ENCODE assay signal across 8 cellular contexts in genomic region chr9:83473488-83473971, GRCh38.
A peak's percentile ranks its signal among the peaks of the same experiment; 100 is the strongest.
DNase-seq lines count a peak whose midpoint lies in the region; ATAC-seq, FAIRE-seq and TF ChIP-seq lines count a peak whose summit lies in the region.

No MANE protein-coding gene starts in this region.

- H3K27me3 Mint-ChIP-seq in CD4-positive, CD25-positive, alpha-beta regulatory T cell, result peaks cover 6% of the 10 kb centered on the region
- H3K27me3 Mint-ChIP-seq in type B pancreatic cell, result peaks cover 8% of the 10 kb centered on the region

- no peaks in the 10 kb centered on the region for H4K20me1 ChIP-seq in GM12878 (ENCODE audit: control insufficient read depth, insufficient read depth)

- no peaks in the 10 kb centered on the region for H3K79me2 ChIP-seq in GM12878 (ENCODE audit: control insufficient read depth, insufficient read depth, low read length)

- no peak for TF ChIP-seq CTCF in GM12878 (IDR thresholded peaks at IDR 0.05 in 2 of 3, conservative IDR thresholded peaks at IDR 0.05 in 1 of 3; ENCODE audit: control insufficient read depth in 2 of 3, extremely low read depth in 1 of 3, insufficient read depth in 1 of 3, low read depth in 3 of 3, low read length in 3 of 3)
- no peak for TF ChIP-seq CTCF in type B pancreatic cell (conservative IDR thresholded peaks at IDR 0.05)

- RAD21 ChIA-PET in GM12878 (lab: Charles Lee; ENCODE audit: unreplicated experiment), result no interaction called here

- no peak overlapping the region for H3K27ac ChIP-seq in CD4-positive, CD25-positive, alpha-beta regulatory T cell (ENCODE audit: insufficient read depth, low read length, poor library complexity, severe bottlenecking)
- H3K27ac ChIP-seq in GM12878 (ENCODE audit: control insufficient read depth, insufficient read depth), result peak overlapping the region; percentile 71

- intact Hi-C loops in GM12878 (cut with micrococcal nuclease; ENCODE audit: unreplicated experiment) (no loop called here), posterior cingulate gyrus (cut with DNase I) (no loop called here)

- SMC1A ChIA-PET in GM12878 (lab: Charles Lee; ENCODE audit: uncharacterized antibody, unreplicated experiment), result interaction anchor here (1.5 kb wide), 1 partner anchor 10 kb away, joined by 3 read pairs; no protein-coding TSS in a partner anchor

- H3K4me1 ChIP-seq in CD4-positive, CD25-positive, alpha-beta regulatory T cell (ENCODE audit: control insufficient read depth, insufficient read depth, low read length, poor library complexity, severe bottlenecking), result no peaks in the 10 kb centered on the region
- H3K4me1 ChIP-seq in GM12878 (ENCODE audit: control insufficient read depth, insufficient read depth, low read length), result peaks cover 12% of the 10 kb centered on the region; the same call in 1 of the 2 replicates

- H2AFZ ChIP-seq in GM12878 (ENCODE audit: control insufficient read depth, low read depth, low read length), result peak overlapping the region; percentile 95

- CTCF ChIA-PET in GM12878 (lab: Yijun Ruan, JAX), result no interaction called here

- no peaks in the 10 kb centered on the region for H3K9me3 ChIP-seq in CD4-positive, CD25-positive, alpha-beta regulatory T cell (ENCODE audit: control insufficient read depth in 2 of 2, low read length in 2 of 2)
- H3K9me3 ChIP-seq in GM12878 (replicated peaks; ENCODE audit: control insufficient read depth, insufficient read depth, low read length), result no peaks in the 10 kb centered on the region

- no peaks in the 10 kb centered on the region for H3K36me3 ChIP-seq in CD4-positive, CD25-positive, alpha-beta regulatory T cell (ENCODE audit: control insufficient read depth, insufficient read depth, low read length)
- H3K36me3 ChIP-seq in GM12878 (ENCODE audit: control insufficient read depth in 2 of 2, insufficient read depth in 2 of 2, low read length in 1 of 2), result no peaks in the 10 kb centered on the region

- 3% methylated on average over 5 of the region's 5 CpGs for WGBS in GM12878 (ENCODE audit: insufficient coverage, insufficient replicate concordance, low lambda C conversion rate, missing lambda C conversion rate)

- H3K4me1 Mint-ChIP-seq in CD4-positive, CD25-positive, alpha-beta regulatory T cell, result peaks cover 0 to 16% (median 11%) of the 10 kb centered on the region in 4 donors
- H3K4me1 Mint-ChIP-seq in type B pancreatic cell (ENCODE audit: unreplicated experiment), result no peaks in the 10 kb centered on the region

- peak; percentile 94 for FAIRE-seq in GM12878 (lab: Jason Lieb, UNC)

- TF ChIP-seq POLR2A in GM12878 (IDR thresholded peaks at IDR 0.05; ENCODE audit: low read depth, low read length), result no peak

- H3K27ac Mint-ChIP-seq in CD4-positive, CD25-positive, alpha-beta regulatory T cell, result peak overlapping the region; percentile 1 to 63 (median 8)
- peak overlapping the region; percentile 86 for H3K27ac Mint-ChIP-seq in type B pancreatic cell

- H3K9me3 Mint-ChIP-seq in CD4-positive, CD25-positive, alpha-beta regulatory T cell, result peaks cover 0 to 6% (median 2%) of the 10 kb centered on the region in 7 donors
- no peaks in the 10 kb centered on the region for H3K9me3 Mint-ChIP-seq in type B pancreatic cell

- POLR2A ChIA-PET in GM12878 (lab: Charles Lee), result no interaction called here

- peaks cover 5% of the 10 kb centered on the region for H3K36me3 Mint-ChIP-seq in CD4-positive, CD25-positive, alpha-beta regulatory T cell
- no peaks in the 10 kb centered on the region for H3K36me3 Mint-ChIP-seq in type B pancreatic cell

- ATAC-seq in CD4-positive, CD25-positive, alpha-beta regulatory T cell (ENCODE audit: low read depth in 2 of 2), result peak; percentile 24 to 37
- ATAC-seq in GM19351 (IDR thresholded peaks at IDR 0.05; ENCODE audit: unreplicated experiment) (peak; percentile 99), HG03196 (IDR thresholded peaks at IDR 0.05; ENCODE audit: unreplicated experiment) (peak; percentile 94), GM12878 (peak; percentile 95)

- TF ChIP-seq EP300 in GM12878 (IDR thresholded peaks at IDR 0.05; ENCODE audit: borderline replicate concordance in 1 of 2, control insufficient read depth in 1 of 2, low read depth in 2 of 2, low read length in 2 of 2), result no peak

- peak overlapping the region; percentile 51 for H3K4me3 ChIP-seq in CD4-positive, CD25-positive, alpha-beta regulatory T cell (ENCODE audit: low read depth, low read length)
- H3K4me3 ChIP-seq in GM12878, result peak overlapping the region; percentile 57; the same call in 1 of the 2 replicates

- peak in 1 of 3 donors; percentile 36 for DNase-seq in CD4-positive, CD25-positive, alpha-beta regulatory T cell
- DNase-seq in GM12878 (ENCODE audit: low read depth, low spot score), result peak; percentile 28
- DNase-seq in type B pancreatic cell (ENCODE audit: extremely low spot score, unreplicated experiment), result no peak
- no peak for DNase-seq in Ammon's horn (ENCODE audit: low spot score)
- DNase-seq in NCI-H82 treated with DMSO at 0.1 percent for 48 hours (lab: John Stamatoyannopoulos, UW; ENCODE audit: unreplicated experiment), result no peak
- no peak for DNase-seq in posterior cingulate gyrus

- H3K4me2 ChIP-seq in GM12878 (ENCODE audit: control insufficient read depth, insufficient read depth), result peak overlapping the region; percentile 99

- TF ChIP-seq RAD21 in GM12878 (IDR thresholded peaks at IDR 0.05; ENCODE audit: insufficient read depth, low read depth, low read length), result no peak

- H3K9ac ChIP-seq in GM12878 (ENCODE audit: control insufficient read depth, insufficient read depth, low read length), result peak overlapping the region; percentile 46; the same call in 1 of the 2 replicates

- no TSS peak for BruUV-seq in GM12878 (replicated peaks; lab: Mats Ljungman, UMichigan)

- no peaks in the 10 kb centered on the region for H3K27me3 ChIP-seq in CD4-positive, CD25-positive, alpha-beta regulatory T cell (ENCODE audit: control insufficient read depth, insufficient read depth, low read length)
- no peaks in the 10 kb centered on the region for H3K27me3 ChIP-seq in GM12878 (replicated peaks in 1 of 2; ENCODE audit: control insufficient read depth in 2 of 2, insufficient read depth in 2 of 2, low read length in 1 of 2)

- peak overlapping the region in 3 of 4 donors; percentile 5 to 35 (median 19) for H3K4me3 Mint-ChIP-seq in CD4-positive, CD25-positive, alpha-beta regulatory T cell
- no peak overlapping the region for H3K4me3 Mint-ChIP-seq in type B pancreatic cell

- in situ Hi-C loops in GM12878 (cut with MboI), result no loop called here

TF ChIP-seq in GM12878, 131 proteins besides CTCF, POLR2A, EP300 and RAD21 (continues in another document):
- TF ChIP-seq ATF2 (IDR thresholded peaks at IDR 0.05; ENCODE audit: low read length) (peak; percentile 68), NFYA (IDR thresholded peaks at IDR 0.05; ENCODE audit: borderline replicate concordance, low read depth, low read length) (no peak), RELB (IDR thresholded peaks at IDR 0.05; ENCODE audit: low read depth) (peak; percentile 36; the same call in 1 of the 2 replicates), JUNB (IDR thresholded peaks at IDR 0.05) (peak; percentile 36; the same call in 1 of the 2 replicates), TBL1XR1 (IDR thresholded peaks at IDR 0.05; ENCODE audit: low read depth, low read length) (0 out of 2 replicates have a peak, but pooled peaks have one; percentile 47), GABPA (IDR thresholded peaks at IDR 0.05; ENCODE audit: low read depth) (0 out of 2 replicates have a peak, but pooled peaks have one; percentile 8), PAX5 (IDR thresholded peaks at IDR 0.05; ENCODE audit: borderline replicate concordance, low read depth, low read length) (no peak)

Comparison
In these comparisons a context has a peak if more than half of its experiments do, and no peak if none do; other contexts are left out.
1. ATAC-seq: peak in every context shown above with its lines; median percentile 99 in GM19351; 95 in GM12878; 94 in HG03196; 30 in CD4-positive, CD25-positive, alpha-beta regulatory T cell.